22 cellular contexts compared by ENCODE assay signal in the genomic region with DNA sequence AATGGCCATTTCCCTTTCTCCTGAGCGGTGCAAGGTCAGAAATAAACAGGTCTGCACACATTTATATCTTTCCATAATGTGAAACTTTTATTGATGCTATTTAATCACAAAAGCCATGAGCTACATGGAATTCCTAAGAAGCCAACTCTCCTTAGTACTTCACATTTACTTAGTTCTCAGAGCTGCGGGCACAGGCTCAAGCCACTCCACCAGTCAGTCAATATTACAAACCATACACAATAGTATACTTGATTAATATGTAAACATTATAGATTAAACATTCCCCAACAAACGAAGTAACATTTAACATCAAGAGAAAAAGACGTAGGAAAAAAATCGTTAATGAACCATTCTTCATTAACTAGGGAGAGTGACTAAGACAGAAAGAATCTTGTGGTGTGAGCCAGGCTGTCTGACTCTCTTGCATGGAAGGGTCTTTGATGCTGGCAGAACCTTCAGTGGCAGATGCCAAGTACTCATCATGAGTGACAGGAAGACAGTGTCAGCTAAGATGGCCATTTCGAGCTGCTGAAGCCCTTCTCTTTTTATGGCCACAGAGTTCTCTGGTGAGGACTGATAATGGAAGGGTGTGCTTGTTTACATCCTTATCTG.
"Had no signal": no experiment of that assay in that cellular context is flagged by ENCODE, and none has a peak within 500 bp of the region (broad histone marks: within the 10 kb centered on the region; RNA-seq: fewer than 3 reads in every experiment).

No MANE protein-coding gene starts in this region.

- H3K27ac Mint-ChIP-seq: activated naive CD4-positive, alpha-beta T cell treated with anti-CD3 and anti-CD28 coated beads, Interleukin-2, amount 50 U/mL, for 24 hours; activated T-cell treated with anti-CD3 and anti-CD28 coated beads, Interleukin-2, amount 50 U/mL, for 72 hours; effector memory CD8-positive, alpha-beta T cell; mesothelial cell of epicardium; progenitor cell of endocrine pancreas; T-cell had no signal

- H3K4me1 Mint-ChIP-seq: activated naive CD4-positive, alpha-beta T cell treated with anti-CD3 and anti-CD28 coated beads, Interleukin-2, amount 50 U/mL, for 24 hours; neural crest cell; T-cell had no signal

- H3K27ac ChIP-seq: ascending aorta, foreskin keratinocyte, left lung, right atrium auricular region, vagina had no signal

- H3K36me3 Mint-ChIP-seq: activated naive CD4-positive, alpha-beta T cell treated with anti-CD3 and anti-CD28 coated beads, Interleukin-2, amount 50 U/mL, for 24 hours; mesothelial cell of epicardium; T-cell had no signal

- H3K36me3 ChIP-seq: ascending aorta, left lung, right atrium auricular region, tibial nerve, vagina had no signal

- H3K9me3 Mint-ChIP-seq: activated naive CD4-positive, alpha-beta T cell treated with anti-CD3 and anti-CD28 coated beads, Interleukin-2, amount 50 U/mL, for 24 hours; activated T-cell treated with anti-CD3 and anti-CD28 coated beads, Interleukin-2, amount 50 U/mL, for 72 hours; effector memory CD8-positive, alpha-beta T cell; neural crest cell had no signal

- DNase-seq: activated CD4-positive, alpha-beta T cell treated with anti-CD3 and anti-CD28 coated beads, Interleukin-2, amount 50 U/mL, for 4 hours; activated effector memory CD4-positive, alpha-beta T cell treated with anti-CD3 and anti-CD28 coated beads, Interleukin-2, amount 50 U/mL, for 16 hours; activated T-cell treated with anti-CD3 and anti-CD28 coated beads, Interleukin-2, amount 50 U/mL, for 72 hours; dermis blood vessel endothelial cell; effector memory CD8-positive, alpha-beta T cell; foreskin keratinocyte; glutamatergic neuron; kidney; left lung; stimulated activated CD4-positive, alpha-beta T cell treated with anti-CD3 and anti-CD28 coated beads, Interleukin-2, amount 100 ng/mL, for 24 hours; stimulated activated naive CD4-positive, alpha-beta T cell treated with Interleukin-2 at 50 U/mL for 16 hours; substantia nigra; T-cell; T1000 had no signal

- H3K4me3 Mint-ChIP-seq: activated naive CD4-positive, alpha-beta T cell treated with anti-CD3 and anti-CD28 coated beads, Interleukin-2, amount 50 U/mL, for 24 hours; activated T-cell treated with anti-CD3 and anti-CD28 coated beads, Interleukin-2, amount 50 U/mL, for 72 hours; effector memory CD8-positive, alpha-beta T cell; mesothelial cell of epicardium; neural crest cell; T-cell had no signal

- H3K27me3 ChIP-seq: ascending aorta, foreskin keratinocyte, right atrium auricular region, tibial nerve, vagina had no signal

- H3K4me3 ChIP-seq: ascending aorta, left lung, right atrium auricular region, tibial nerve, vagina had no signal
